In genomic region chr7:149692056-149692455, GRCh38 we compare ENCODE assay signal across 22 cellular contexts.
A peak's percentile ranks its signal among the peaks of the same experiment; 100 is the strongest.
DNase-seq lines count a peak whose midpoint lies in the region; ATAC-seq, FAIRE-seq and TF ChIP-seq lines count a peak whose summit lies in the region.
"Had no signal": no experiment of that assay in that cellular context is flagged by ENCODE, and none has a peak within 500 bp of the region (broad histone marks: within the 10 kb centered on the region; RNA-seq: fewer than 3 reads in every experiment).

No MANE protein-coding gene starts in this region.

- peaks cover 2% of the 10 kb centered on the region for H3K9me3 ChIP-seq in K562 (replicated peaks; ENCODE audit: control insufficient read depth, insufficient read depth, low read depth, low read length)
- no peaks in the 10 kb centered on the region for H3K9me3 ChIP-seq in iPS DF 6.9 (ENCODE audit: control insufficient read depth, insufficient read depth, low read length)
- H3K9me3 ChIP-seq in trophoblast cell (ENCODE audit: insufficient read depth, low read depth, low read length), result no peaks in the 10 kb centered on the region
- H3K9me3 ChIP-seq: upper lobe of left lung had no signal

- no peak overlapping the region for H3K9ac ChIP-seq in K562 (ENCODE audit: insufficient read depth in 1 of 2, low read depth in 2 of 2, low read length in 2 of 2)
- H3K9ac ChIP-seq in trophoblast cell (ENCODE audit: low read length), result no peak overlapping the region

- no peaks in the 10 kb centered on the region for H3K79me2 ChIP-seq in GM23338 (replicated peaks; ENCODE audit: insufficient read depth)
- H3K79me2 ChIP-seq in K562 (ENCODE audit: control insufficient read depth, insufficient read depth, low read length), result no peaks in the 10 kb centered on the region
- no peaks in the 10 kb centered on the region for H3K79me2 ChIP-seq in trophoblast cell (ENCODE audit: control insufficient read depth, insufficient read depth, low read length, poor library complexity)

- H4K8ac ChIP-seq in trophoblast cell (ENCODE audit: low read depth, low read length), result no peak overlapping the region

- no peak overlapping the region for H4K91ac ChIP-seq in trophoblast cell (ENCODE audit: low read depth, low read length)

- intact Hi-C loops in K562 (cut with micrococcal nuclease), result no loop called here

- H3K23ac ChIP-seq in trophoblast cell (ENCODE audit: low read length), result no peak overlapping the region

- peaks cover 22% of the 10 kb centered on the region for H3K27me3 ChIP-seq in GM23338 (ENCODE audit: insufficient read depth)
- no peaks in the 10 kb centered on the region; a peak in 1 of 5 replicates for H3K27me3 ChIP-seq in K562 (ENCODE audit: control insufficient read depth in 2 of 2, insufficient read depth in 2 of 2, low read length in 2 of 2)
- no peaks in the 10 kb centered on the region for H3K27me3 ChIP-seq in iPS DF 6.9 (ENCODE audit: control insufficient read depth, insufficient read depth, low read length)
- peaks cover 4% of the 10 kb centered on the region for H3K27me3 ChIP-seq in trophoblast cell (ENCODE audit: insufficient read depth, low read length)

- no peak for TF ChIP-seq CTCF in GM23338 (conservative IDR thresholded peaks at IDR 0.05; ENCODE audit: low read depth in 2 of 2)
- TF ChIP-seq CTCF in K562 (IDR thresholded peaks at IDR 0.05 in 2 of 3, conservative IDR thresholded peaks at IDR 0.05 in 1 of 3; ENCODE audit: insufficient read depth in 2 of 3, low read depth in 1 of 3, low read length in 3 of 3), result no peak

- in situ Hi-C loops in K562 (cut with MboI), result no loop called here

- DNase-seq in GM23338 (ENCODE audit: low spot score), result no peak
- DNase-seq in K562 (ENCODE audit: extremely low read depth in 1 of 4, low spot score in 3 of 4), result no peak
- DNase-seq in iPS DF 6.9 (ENCODE audit: low read depth, low spot score), result no peak
- no peak for DNase-seq in trophoblast cell
- no peak for DNase-seq in GOT3 (lab: John Stamatoyannopoulos, UW)
- no peak for DNase-seq in activated CD4-positive, alpha-beta T cell treated with anti-CD3 and anti-CD28 coated beads, Interleukin-2, amount 10 ng/mL, durations not matched to agents 7 days and 5 days
- DNase-seq in HCEC 1CT, result no peak
- DNase-seq: activated CD4-positive, alpha-beta T cell treated with anti-CD3 and anti-CD28 coated beads, Interleukin-2, amount 10 ng/mL, durations not matched to agents 24 days and 14 days; activated CD8-positive, alpha-beta memory T cell treated with anti-CD3 and anti-CD28 coated beads, Interleukin-2, amount 50 U/mL, for 48 hours; activated gamma-delta T cell treated with Interleukin-2 at 50 U/mL for 16 hours; COR-L47; HFFc6; mammary epithelial cell; natural killer cell; NCI-H1092 treated with DMSO at 0.1 percent for 48 hours; NCI-H2081; NK-92 treated with Interleukin-12 subunit alpha and Interleukin-12 subunit beta, amount 100 ng/mL, for 24 hours; RPMI8226; stimulated activated naive B cell treated with anti-CD40 and anti-IgM and Interleukin-4, amounts not matched to agents 10 μg/mL and 1 μg/mL and 100 μg/mL, for 72 hours had no signal

- H3K27ac Mint-ChIP-seq in GM23338, result no peak overlapping the region
- H3K27ac Mint-ChIP-seq in activated CD4-positive, alpha-beta T cell treated with anti-CD3 and anti-CD28 coated beads, Interleukin-2, amount 10 ng/mL, durations not matched to agents 7 days and 5 days, result no peak overlapping the region
- H3K27ac Mint-ChIP-seq: activated CD4-positive, alpha-beta T cell treated with anti-CD3 and anti-CD28 coated beads, Interleukin-2, amount 10 ng/mL, durations not matched to agents 24 days and 14 days; HFFc6; natural killer cell; stimulated activated naive B cell treated with anti-CD40 and anti-IgM and Interleukin-4, amounts not matched to agents 10 μg/mL and 1 μg/mL and 100 μg/mL, for 72 hours had no signal

- H2BK12ac ChIP-seq in trophoblast cell (ENCODE audit: low read length), result no peak overlapping the region

- H3K18ac ChIP-seq in trophoblast cell (ENCODE audit: low read length), result no peak overlapping the region

- H2AK5ac ChIP-seq in trophoblast cell (ENCODE audit: low read length), result no peak overlapping the region

- no peak for ATAC-seq in GM23338
- no peak for ATAC-seq in K562
- ATAC-seq in GM19467 (IDR thresholded peaks at IDR 0.05; ENCODE audit: unreplicated experiment), result no peak
- ATAC-seq: natural killer cell; stimulated activated naive B cell treated with anti-CD40 and anti-IgM and Interleukin-4, amounts not matched to agents 10 μg/mL and 1 μg/mL and 100 μg/mL, for 72 hours had no signal

- H4K12ac ChIP-seq in trophoblast cell (ENCODE audit: low read depth, low read length), result no peak overlapping the region

- TF ChIP-seq POLR2A in K562 (conservative IDR thresholded peaks at IDR 0.05), result no peak

- POLR2A ChIA-PET in K562 (lab: Yijun Ruan, JAX), result no interaction called here
- POLR2A ChIA-PET in activated CD4-positive, alpha-beta T cell treated with anti-CD3 and anti-CD28 coated beads, Interleukin-2, amount 10 ng/mL, durations not matched to agents 7 days and 5 days (lab: Charles Lee), result no interaction called here

- CTCF ChIA-PET in K562 (lab: Yijun Ruan, JAX; ENCODE audit: low intra/inter-chr PET ratio), result no interaction called here
- CTCF ChIA-PET in activated CD4-positive, alpha-beta T cell treated with anti-CD3 and anti-CD28 coated beads, Interleukin-2, amount 10 ng/mL, durations not matched to agents 7 days and 5 days (lab: Charles Lee), result no interaction called here

- peaks cover 11% of the 10 kb centered on the region for H3K27me3 Mint-ChIP-seq in GM23338 (ENCODE audit: insufficient read depth, low read depth, poor library complexity)
- H3K27me3 Mint-ChIP-seq in activated CD4-positive, alpha-beta T cell treated with anti-CD3 and anti-CD28 coated beads, Interleukin-2, amount 10 ng/mL, durations not matched to agents 7 days and 5 days, result peaks cover 54% of the 10 kb centered on the region

- peaks cover 18% of the 10 kb centered on the region for H3K4me1 Mint-ChIP-seq in GM23338
- H3K4me1 Mint-ChIP-seq in activated CD4-positive, alpha-beta T cell treated with anti-CD3 and anti-CD28 coated beads, Interleukin-2, amount 10 ng/mL, durations not matched to agents 7 days and 5 days, result peaks cover 1% of the 10 kb centered on the region
- H3K4me1 Mint-ChIP-seq: activated CD4-positive, alpha-beta T cell treated with anti-CD3 and anti-CD28 coated beads, Interleukin-2, amount 10 ng/mL, durations not matched to agents 24 days and 14 days; natural killer cell; stimulated activated naive B cell treated with anti-CD40 and anti-IgM and Interleukin-4, amounts not matched to agents 10 μg/mL and 1 μg/mL and 100 μg/mL, for 72 hours had no signal

- H3K9me3 Mint-ChIP-seq in GM23338, result peaks cover 9% of the 10 kb centered on the region; the same call in 2 of the 3 replicates
- H3K9me3 Mint-ChIP-seq in activated CD4-positive, alpha-beta T cell treated with anti-CD3 and anti-CD28 coated beads, Interleukin-2, amount 10 ng/mL, durations not matched to agents 7 days and 5 days, result no peaks in the 10 kb centered on the region
- H3K9me3 Mint-ChIP-seq: activated CD4-positive, alpha-beta T cell treated with anti-CD3 and anti-CD28 coated beads, Interleukin-2, amount 10 ng/mL, durations not matched to agents 24 days and 14 days; natural killer cell had no signal

- H3K4me3 ChIP-seq in GM23338 (peak overlapping the region; percentile 85), K562 (no peak overlapping the region), iPS DF 6.9 (ENCODE audit: low read length) (peak overlapping the region; percentile 48; the same call in 1 of the 2 replicates), trophoblast cell (ENCODE audit: low read depth, low read length) (no peak overlapping the region)

- H2BK120ac ChIP-seq in trophoblast cell (ENCODE audit: insufficient read depth, low read length, poor library complexity), result no peak overlapping the region

- H3K9me2 ChIP-seq in GM23338 (ENCODE audit: insufficient read depth), result no peaks in the 10 kb centered on the region

- peaks cover 7% of the 10 kb centered on the region; the same call in 2 of the 3 replicates for H3K36me3 Mint-ChIP-seq in GM23338 (ENCODE audit: low read depth)
- H3K36me3 Mint-ChIP-seq in activated CD4-positive, alpha-beta T cell treated with anti-CD3 and anti-CD28 coated beads, Interleukin-2, amount 10 ng/mL, durations not matched to agents 7 days and 5 days (ENCODE audit: low read depth), result no peaks in the 10 kb centered on the region
- H3K36me3 Mint-ChIP-seq: natural killer cell; stimulated activated naive B cell treated with anti-CD40 and anti-IgM and Interleukin-4, amounts not matched to agents 10 μg/mL and 1 μg/mL and 100 μg/mL, for 72 hours had no signal

- TF ChIP-seq EP300 in K562 (IDR thresholded peaks at IDR 0.05; ENCODE audit: low read length), result no peak

- H3K4me1 ChIP-seq in GM23338 (ENCODE audit: insufficient read depth), result peaks cover 12% of the 10 kb centered on the region
- peaks cover 8 to 11% of the 10 kb centered on the region in 2 experiments; a peak in 4 of 5 replicates for H3K4me1 ChIP-seq in K562 (replicated peaks in 1 of 2; ENCODE audit: control insufficient read depth in 2 of 2, insufficient read depth in 2 of 2, low read length in 2 of 2)
- peaks cover 1% of the 10 kb centered on the region; the same call in 1 of the 2 replicates for H3K4me1 ChIP-seq in iPS DF 6.9 (ENCODE audit: control insufficient read depth, insufficient read depth, low read length)
- H3K4me1 ChIP-seq in trophoblast cell (ENCODE audit: control insufficient read depth in 1 of 2, insufficient read depth in 2 of 2, low read length in 2 of 2), result peaks cover 0 to 5% of the 10 kb centered on the region in 2 experiments

- H4K20me1 ChIP-seq in GM23338 (replicated peaks; ENCODE audit: insufficient read depth) (no peaks in the 10 kb centered on the region), K562 (replicated peaks; ENCODE audit: control insufficient read depth, insufficient read depth, low read length) (no peaks in the 10 kb centered on the region)

- H3K4me3 Mint-ChIP-seq in GM23338, result peak overlapping the region; percentile 83
- H3K4me3 Mint-ChIP-seq in activated CD4-positive, alpha-beta T cell treated with anti-CD3 and anti-CD28 coated beads, Interleukin-2, amount 10 ng/mL, durations not matched to agents 7 days and 5 days, result no peak overlapping the region
- H3K4me3 Mint-ChIP-seq: activated CD4-positive, alpha-beta T cell treated with anti-CD3 and anti-CD28 coated beads, Interleukin-2, amount 10 ng/mL, durations not matched to agents 24 days and 14 days; HFFc6; natural killer cell; stimulated activated naive B cell treated with anti-CD40 and anti-IgM and Interleukin-4, amounts not matched to agents 10 μg/mL and 1 μg/mL and 100 μg/mL, for 72 hours had no signal

- no peaks in the 10 kb centered on the region for H3K9me1 ChIP-seq in K562 (ENCODE audit: control insufficient read depth, insufficient read depth, low read length)

- H3K36me3 ChIP-seq in GM23338 (ENCODE audit: insufficient read depth), result no peaks in the 10 kb centered on the region
- no peaks in the 10 kb centered on the region for H3K36me3 ChIP-seq in K562 (ENCODE audit: control insufficient read depth, insufficient read depth, low read length)
- H3K36me3 ChIP-seq in iPS DF 6.9 (ENCODE audit: control insufficient read depth, insufficient read depth, low read length), result no peaks in the 10 kb centered on the region
- no peaks in the 10 kb centered on the region for H3K36me3 ChIP-seq in trophoblast cell (ENCODE audit: control insufficient read depth in 1 of 2, insufficient read depth in 2 of 2, low read length in 2 of 2)
- H3K36me3 ChIP-seq: upper lobe of left lung had no signal

- H3K4me2 ChIP-seq in GM23338, result peak overlapping the region; percentile 84
- no peak overlapping the region for H3K4me2 ChIP-seq in K562 (ENCODE audit: insufficient read depth, low read length)
- peak overlapping the region; percentile 58 for H3K4me2 ChIP-seq in trophoblast cell (ENCODE audit: low read length)

- no peaks in the 10 kb centered on the region for H3K79me1 ChIP-seq in trophoblast cell (ENCODE audit: low read length)

- H2BK5ac ChIP-seq in trophoblast cell (ENCODE audit: low read depth, low read length, poor library complexity), result no peak overlapping the region

- no peak overlapping the region for H3K14ac ChIP-seq in trophoblast cell (ENCODE audit: low read length)

- H3F3A ChIP-seq in GM23338 (replicated peaks; ENCODE audit: low read depth), result peaks cover 4% of the 10 kb centered on the region; the same call in 1 of the 2 replicates

- H2AFZ ChIP-seq in GM23338, result peak overlapping the region; percentile 96
- no peak overlapping the region for H2AFZ ChIP-seq in K562 (ENCODE audit: low read depth, low read length)
- H2AFZ ChIP-seq in trophoblast cell (ENCODE audit: insufficient read depth, low read length, poor library complexity), result no peak overlapping the region

- BruUV-seq in K562 (replicated peaks; lab: Mats Ljungman, UMichigan), result no TSS peak

- no peak for FAIRE-seq in K562 (lab: Jason Lieb, UNC)
- FAIRE-seq: islet of Langerhans had no signal

- TF ChIP-seq RAD21 in K562 (CRISPR knock-in tag; conservative IDR thresholded peaks at IDR 0.05 in 1 of 2, IDR thresholded peaks at IDR 0.05 in 1 of 2), result no peak

- WGBS in K562 (ENCODE audit: insufficient coverage, low coverage, missing lambda C conversion rate), result 55% methylated on average over 9 of the region's 9 CpGs
- WGBS in iPS DF 6.9 (ENCODE audit: insufficient coverage, insufficient read length), result no CpG with 5 or more reads among the region's 9 CpGs
- WGBS in trophoblast cell (ENCODE audit: extremely low coverage, insufficient coverage, insufficient read length), result no CpG with 5 or more reads among the region's 9 CpGs

- H3K27ac ChIP-seq in GM23338 (ENCODE audit: low read depth) (no peak overlapping the region), K562 (ENCODE audit: extremely low read depth, low read depth, low read length) (no peak overlapping the region), iPS DF 6.9 (ENCODE audit: low read length) (no peak overlapping the region), trophoblast cell (ENCODE audit: low read depth, low read length) (no peak overlapping the region)
- H3K27ac ChIP-seq: upper lobe of left lung had no signal

- H3K4ac ChIP-seq in trophoblast cell (ENCODE audit: low read depth, low read length), result no peak overlapping the region

Comparison
In these comparisons a context has a peak if more than half of its experiments do, and no peak if none do; other contexts are left out.
1. H3K4me3 ChIP-seq: peak in GM23338 (single experiment) and iPS DF 6.9 (single experiment); none in K562 (single experiment) and trophoblast cell (single experiment).